Comparison of ENCODE assay signal across 1 cellular context in genomic region chr6:3258720-3259490, GRCh38.
A peak's percentile ranks its signal among the peaks of the same experiment; 100 is the strongest.
TF ChIP-seq lines count a peak whose summit lies in the region.

PSMG4 (plus strand) TSS chr6:3258947; CDS start chr6:3259023, 76 bp downstream.

TF ChIP-seq in K562, 482 proteins besides CTCF, POLR2A, EP300 and RAD21 (continued from another document):
- TF ChIP-seq, protein P1, sequence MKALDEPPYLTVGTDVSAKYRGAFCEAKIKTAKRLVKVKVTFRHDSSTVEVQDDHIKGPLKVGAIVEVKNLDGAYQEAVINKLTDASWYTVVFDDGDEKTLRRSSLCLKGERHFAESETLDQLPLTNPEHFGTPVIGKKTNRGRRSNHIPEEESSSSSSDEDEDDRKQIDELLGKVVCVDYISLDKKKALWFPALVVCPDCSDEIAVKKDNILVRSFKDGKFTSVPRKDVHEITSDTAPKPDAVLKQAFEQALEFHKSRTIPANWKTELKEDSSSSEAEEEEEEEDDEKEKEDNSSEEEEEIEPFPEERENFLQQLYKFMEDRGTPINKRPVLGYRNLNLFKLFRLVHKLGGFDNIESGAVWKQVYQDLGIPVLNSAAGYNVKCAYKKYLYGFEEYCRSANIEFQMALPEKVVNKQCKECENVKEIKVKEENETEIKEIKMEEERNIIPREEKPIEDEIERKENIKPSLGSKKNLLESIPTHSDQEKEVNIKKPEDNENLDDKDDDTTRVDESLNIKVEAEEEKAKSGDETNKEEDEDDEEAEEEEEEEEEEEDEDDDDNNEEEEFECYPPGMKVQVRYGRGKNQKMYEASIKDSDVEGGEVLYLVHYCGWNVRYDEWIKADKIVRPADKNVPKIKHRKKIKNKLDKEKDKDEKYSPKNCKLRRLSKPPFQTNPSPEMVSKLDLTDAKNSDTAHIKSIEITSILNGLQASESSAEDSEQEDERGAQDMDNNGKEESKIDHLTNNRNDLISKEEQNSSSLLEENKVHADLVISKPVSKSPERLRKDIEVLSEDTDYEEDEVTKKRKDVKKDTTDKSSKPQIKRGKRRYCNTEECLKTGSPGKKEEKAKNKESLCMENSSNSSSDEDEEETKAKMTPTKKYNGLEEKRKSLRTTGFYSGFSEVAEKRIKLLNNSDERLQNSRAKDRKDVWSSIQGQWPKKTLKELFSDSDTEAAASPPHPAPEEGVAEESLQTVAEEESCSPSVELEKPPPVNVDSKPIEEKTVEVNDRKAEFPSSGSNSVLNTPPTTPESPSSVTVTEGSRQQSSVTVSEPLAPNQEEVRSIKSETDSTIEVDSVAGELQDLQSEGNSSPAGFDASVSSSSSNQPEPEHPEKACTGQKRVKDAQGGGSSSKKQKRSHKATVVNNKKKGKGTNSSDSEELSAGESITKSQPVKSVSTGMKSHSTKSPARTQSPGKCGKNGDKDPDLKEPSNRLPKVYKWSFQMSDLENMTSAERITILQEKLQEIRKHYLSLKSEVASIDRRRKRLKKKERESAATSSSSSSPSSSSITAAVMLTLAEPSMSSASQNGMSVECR (CRISPR knock-in tag; IDR thresholded peaks at IDR 0.05) = peak; percentile 97
- TF ChIP-seq NCOA6 (IDR thresholded peaks at IDR 0.05) = no peak
- TF ChIP-seq ZNF175 (CRISPR knock-in tag; IDR thresholded peaks at IDR 0.05; ENCODE audit: low read depth) = no peak
- no peak for TF ChIP-seq ZFP30 (CRISPR knock-in tag; IDR thresholded peaks at IDR 0.05; ENCODE audit: borderline replicate concordance)
- peak; percentile 38; the same call in 1 of the 2 replicates for TF ChIP-seq HDAC2 (IDR thresholded peaks at IDR 0.05)
- TF ChIP-seq PRDM10 (IDR thresholded peaks at IDR 0.05; ENCODE audit: partially characterized antibody) = no peak
- TF ChIP-seq, protein P2, sequence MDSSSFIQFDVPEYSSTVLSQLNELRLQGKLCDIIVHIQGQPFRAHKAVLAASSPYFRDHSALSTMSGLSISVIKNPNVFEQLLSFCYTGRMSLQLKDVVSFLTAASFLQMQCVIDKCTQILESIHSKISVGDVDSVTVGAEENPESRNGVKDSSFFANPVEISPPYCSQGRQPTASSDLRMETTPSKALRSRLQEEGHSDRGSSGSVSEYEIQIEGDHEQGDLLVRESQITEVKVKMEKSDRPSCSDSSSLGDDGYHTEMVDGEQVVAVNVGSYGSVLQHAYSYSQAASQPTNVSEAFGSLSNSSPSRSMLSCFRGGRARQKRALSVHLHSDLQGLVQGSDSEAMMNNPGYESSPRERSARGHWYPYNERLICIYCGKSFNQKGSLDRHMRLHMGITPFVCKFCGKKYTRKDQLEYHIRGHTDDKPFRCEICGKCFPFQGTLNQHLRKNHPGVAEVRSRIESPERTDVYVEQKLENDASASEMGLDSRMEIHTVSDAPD (CRISPR knock-in tag; IDR thresholded peaks at IDR 0.05) = no peak
- no peak for TF ChIP-seq BRD9 (IDR thresholded peaks at IDR 0.05; ENCODE audit: low read depth, partially characterized antibody)
- TF ChIP-seq ZNF583 (CRISPR knock-in tag; IDR thresholded peaks at IDR 0.05) = peak; percentile 43; the same call in 1 of the 2 replicates
- no peak for TF ChIP-seq ZKSCAN8 (CRISPR knock-in tag; IDR thresholded peaks at IDR 0.05)
- no peak for TF ChIP-seq RFX1 (IDR thresholded peaks at IDR 0.05)
- TF ChIP-seq HCFC1 (IDR thresholded peaks at IDR 0.05; ENCODE audit: low read depth, low read length) = peak; percentile 66
- 0 out of 2 replicates have a peak, but pooled peaks have one; percentile 17 for TF ChIP-seq CAMTA2 (CRISPR knock-in tag; conservative IDR thresholded peaks at IDR 0.05)
- peak; percentile 80 for TF ChIP-seq POLR2AphosphoS5 (IDR thresholded peaks at IDR 0.05; ENCODE audit: control insufficient read depth, insufficient read depth, low read depth, low read length)
- no peak for TF ChIP-seq HSF4 (CRISPR knock-in tag; IDR thresholded peaks at IDR 0.05; ENCODE audit: borderline replicate concordance)
- TF ChIP-seq, protein P3, sequence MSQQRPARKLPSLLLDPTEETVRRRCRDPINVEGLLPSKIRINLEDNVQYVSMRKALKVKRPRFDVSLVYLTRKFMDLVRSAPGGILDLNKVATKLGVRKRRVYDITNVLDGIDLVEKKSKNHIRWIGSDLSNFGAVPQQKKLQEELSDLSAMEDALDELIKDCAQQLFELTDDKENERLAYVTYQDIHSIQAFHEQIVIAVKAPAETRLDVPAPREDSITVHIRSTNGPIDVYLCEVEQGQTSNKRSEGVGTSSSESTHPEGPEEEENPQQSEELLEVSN (IDR thresholded peaks at IDR 0.05; ENCODE audit: borderline replicate concordance in 1 of 2, extremely low read depth in 1 of 2, insufficient read depth in 1 of 2, insufficient read length in 1 of 2, low read depth in 1 of 2, low read length in 1 of 2, poor library complexity in 1 of 2, severe bottlenecking in 1 of 2) = peak; percentile 28 to 67
- TF ChIP-seq, protein P4, sequence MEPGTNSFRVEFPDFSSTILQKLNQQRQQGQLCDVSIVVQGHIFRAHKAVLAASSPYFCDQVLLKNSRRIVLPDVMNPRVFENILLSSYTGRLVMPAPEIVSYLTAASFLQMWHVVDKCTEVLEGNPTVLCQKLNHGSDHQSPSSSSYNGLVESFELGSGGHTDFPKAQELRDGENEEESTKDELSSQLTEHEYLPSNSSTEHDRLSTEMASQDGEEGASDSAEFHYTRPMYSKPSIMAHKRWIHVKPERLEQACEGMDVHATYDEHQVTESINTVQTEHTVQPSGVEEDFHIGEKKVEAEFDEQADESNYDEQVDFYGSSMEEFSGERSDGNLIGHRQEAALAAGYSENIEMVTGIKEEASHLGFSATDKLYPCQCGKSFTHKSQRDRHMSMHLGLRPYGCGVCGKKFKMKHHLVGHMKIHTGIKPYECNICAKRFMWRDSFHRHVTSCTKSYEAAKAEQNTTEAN (CRISPR knock-in tag; IDR thresholded peaks at IDR 0.05) = no peak; the same call in 1 of the 2 replicates
- peak; percentile 91 for TF ChIP-seq MYC (IDR thresholded peaks at IDR 0.05; ENCODE audit: low read depth, low read length)
- TF ChIP-seq MYC (CRISPR knock-in tag; IDR thresholded peaks at IDR 0.05; ENCODE audit: borderline replicate concordance, low read depth) = no peak
- TF ChIP-seq ZNF384 (IDR thresholded peaks at IDR 0.05; ENCODE audit: low read depth, low read length) = peak; percentile 28; the same call in 1 of the 2 replicates
- TF ChIP-seq KDM4B (IDR thresholded peaks at IDR 0.05; ENCODE audit: borderline replicate concordance in 2 of 2, low read depth in 1 of 2) = no peak; a peak in 1 of 4 replicates
- no peak for TF ChIP-seq ARHGAP35 (IDR thresholded peaks at IDR 0.05; ENCODE audit: partially characterized antibody)
- no peak for TF ChIP-seq BRF1 (IDR thresholded peaks at IDR 0.05; ENCODE audit: borderline replicate concordance, extremely low read depth, insufficient read length)
- no peak for TF ChIP-seq PRMT5 (CRISPR knock-in tag; IDR thresholded peaks at IDR 0.05)
- no peak for TF ChIP-seq POU5F1 (IDR thresholded peaks at IDR 0.05; ENCODE audit: borderline replicate concordance, low read depth, low read length, partially characterized antibody)
- TF ChIP-seq NEUROD1 (IDR thresholded peaks at IDR 0.05; ENCODE audit: borderline replicate concordance, low read depth, low read length, partially characterized antibody) = peak; percentile 92
- TF ChIP-seq, protein P5, sequence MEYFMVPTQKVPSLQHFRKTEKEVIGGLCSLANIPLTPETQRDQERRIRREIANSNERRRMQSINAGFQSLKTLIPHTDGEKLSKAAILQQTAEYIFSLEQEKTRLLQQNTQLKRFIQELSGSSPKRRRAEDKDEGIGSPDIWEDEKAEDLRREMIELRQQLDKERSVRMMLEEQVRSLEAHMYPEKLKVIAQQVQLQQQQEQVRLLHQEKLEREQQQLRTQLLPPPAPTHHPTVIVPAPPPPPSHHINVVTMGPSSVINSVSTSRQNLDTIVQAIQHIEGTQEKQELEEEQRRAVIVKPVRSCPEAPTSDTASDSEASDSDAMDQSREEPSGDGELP (CRISPR knock-in tag; IDR thresholded peaks at IDR 0.05; ENCODE audit: borderline replicate concordance) = peak; percentile 87
- TF ChIP-seq FOSL1 (tag; conservative IDR thresholded peaks at IDR 0.05) = no peak
- TF ChIP-seq ZNF124 (CRISPR knock-in tag; IDR thresholded peaks at IDR 0.05) = no peak
- TF ChIP-seq, protein P6, sequence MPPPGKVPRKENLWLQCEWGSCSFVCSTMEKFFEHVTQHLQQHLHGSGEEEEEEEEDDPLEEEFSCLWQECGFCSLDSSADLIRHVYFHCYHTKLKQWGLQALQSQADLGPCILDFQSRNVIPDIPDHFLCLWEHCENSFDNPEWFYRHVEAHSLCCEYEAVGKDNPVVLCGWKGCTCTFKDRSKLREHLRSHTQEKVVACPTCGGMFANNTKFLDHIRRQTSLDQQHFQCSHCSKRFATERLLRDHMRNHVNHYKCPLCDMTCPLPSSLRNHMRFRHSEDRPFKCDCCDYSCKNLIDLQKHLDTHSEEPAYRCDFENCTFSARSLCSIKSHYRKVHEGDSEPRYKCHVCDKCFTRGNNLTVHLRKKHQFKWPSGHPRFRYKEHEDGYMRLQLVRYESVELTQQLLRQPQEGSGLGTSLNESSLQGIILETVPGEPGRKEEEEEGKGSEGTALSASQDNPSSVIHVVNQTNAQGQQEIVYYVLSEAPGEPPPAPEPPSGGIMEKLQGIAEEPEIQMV (tag; conservative IDR thresholded peaks at IDR 0.05; ENCODE audit: low read depth) = no peak
- no peak; the same call in 1 of the 2 replicates for TF ChIP-seq ZBTB1 (CRISPR knock-in tag; IDR thresholded peaks at IDR 0.05; ENCODE audit: borderline replicate concordance, low read depth)
- peak; percentile 85 for TF ChIP-seq TAF1 (IDR thresholded peaks at IDR 0.05; ENCODE audit: control insufficient read depth, extremely low read depth, insufficient read depth, low read length, severe bottlenecking)
- TF ChIP-seq ZNF184 (CRISPR knock-in tag; IDR thresholded peaks at IDR 0.05) = no peak
- TF ChIP-seq NR4A1 (CRISPR knock-in tag; IDR thresholded peaks at IDR 0.05) = no peak
- no peak for TF ChIP-seq NR4A1 (tag; IDR thresholded peaks at IDR 0.05)
- no peak for TF ChIP-seq PREB (CRISPR knock-in tag; IDR thresholded peaks at IDR 0.05)
- TF ChIP-seq RFX5 (IDR thresholded peaks at IDR 0.05; ENCODE audit: low read depth, low read length) = no peak
- 0 out of 2 replicates have a peak, but pooled peaks have one; percentile 35 for TF ChIP-seq ZSCAN29 (IDR thresholded peaks at IDR 0.05)
- TF ChIP-seq PTBP1 (IDR thresholded peaks at IDR 0.05; ENCODE audit: low read depth, low read length) = no peak
- TF ChIP-seq, protein P7, sequence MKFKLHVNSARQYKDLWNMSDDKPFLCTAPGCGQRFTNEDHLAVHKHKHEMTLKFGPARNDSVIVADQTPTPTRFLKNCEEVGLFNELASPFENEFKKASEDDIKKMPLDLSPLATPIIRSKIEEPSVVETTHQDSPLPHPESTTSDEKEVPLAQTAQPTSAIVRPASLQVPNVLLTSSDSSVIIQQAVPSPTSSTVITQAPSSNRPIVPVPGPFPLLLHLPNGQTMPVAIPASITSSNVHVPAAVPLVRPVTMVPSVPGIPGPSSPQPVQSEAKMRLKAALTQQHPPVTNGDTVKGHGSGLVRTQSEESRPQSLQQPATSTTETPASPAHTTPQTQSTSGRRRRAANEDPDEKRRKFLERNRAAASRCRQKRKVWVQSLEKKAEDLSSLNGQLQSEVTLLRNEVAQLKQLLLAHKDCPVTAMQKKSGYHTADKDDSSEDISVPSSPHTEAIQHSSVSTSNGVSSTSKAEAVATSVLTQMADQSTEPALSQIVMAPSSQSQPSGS (CRISPR knock-in tag; IDR thresholded peaks at IDR 0.05) = no peak
- TF ChIP-seq, protein P8, sequence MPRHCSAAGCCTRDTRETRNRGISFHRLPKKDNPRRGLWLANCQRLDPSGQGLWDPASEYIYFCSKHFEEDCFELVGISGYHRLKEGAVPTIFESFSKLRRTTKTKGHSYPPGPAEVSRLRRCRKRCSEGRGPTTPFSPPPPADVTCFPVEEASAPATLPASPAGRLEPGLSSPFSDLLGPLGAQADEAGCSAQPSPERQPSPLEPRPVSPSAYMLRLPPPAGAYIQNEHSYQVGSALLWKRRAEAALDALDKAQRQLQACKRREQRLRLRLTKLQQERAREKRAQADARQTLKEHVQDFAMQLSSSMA (CRISPR knock-in tag; IDR thresholded peaks at IDR 0.05) = no peak
- no peak; the same call in 1 of the 2 replicates for TF ChIP-seq TAF7 (tag; IDR thresholded peaks at IDR 0.05)
- TF ChIP-seq ZNF717 (CRISPR knock-in tag; IDR thresholded peaks at IDR 0.05) = no peak
- TF ChIP-seq, protein P9, sequence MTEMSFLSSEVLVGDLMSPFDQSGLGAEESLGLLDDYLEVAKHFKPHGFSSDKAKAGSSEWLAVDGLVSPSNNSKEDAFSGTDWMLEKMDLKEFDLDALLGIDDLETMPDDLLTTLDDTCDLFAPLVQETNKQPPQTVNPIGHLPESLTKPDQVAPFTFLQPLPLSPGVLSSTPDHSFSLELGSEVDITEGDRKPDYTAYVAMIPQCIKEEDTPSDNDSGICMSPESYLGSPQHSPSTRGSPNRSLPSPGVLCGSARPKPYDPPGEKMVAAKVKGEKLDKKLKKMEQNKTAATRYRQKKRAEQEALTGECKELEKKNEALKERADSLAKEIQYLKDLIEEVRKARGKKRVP (CRISPR knock-in tag; IDR thresholded peaks at IDR 0.05) = no peak
TF ChIP-seq in K562: peak in this region for 139.
